Comparison of ENCODE assay signal across 2 cellular contexts in the genomic region with DNA sequence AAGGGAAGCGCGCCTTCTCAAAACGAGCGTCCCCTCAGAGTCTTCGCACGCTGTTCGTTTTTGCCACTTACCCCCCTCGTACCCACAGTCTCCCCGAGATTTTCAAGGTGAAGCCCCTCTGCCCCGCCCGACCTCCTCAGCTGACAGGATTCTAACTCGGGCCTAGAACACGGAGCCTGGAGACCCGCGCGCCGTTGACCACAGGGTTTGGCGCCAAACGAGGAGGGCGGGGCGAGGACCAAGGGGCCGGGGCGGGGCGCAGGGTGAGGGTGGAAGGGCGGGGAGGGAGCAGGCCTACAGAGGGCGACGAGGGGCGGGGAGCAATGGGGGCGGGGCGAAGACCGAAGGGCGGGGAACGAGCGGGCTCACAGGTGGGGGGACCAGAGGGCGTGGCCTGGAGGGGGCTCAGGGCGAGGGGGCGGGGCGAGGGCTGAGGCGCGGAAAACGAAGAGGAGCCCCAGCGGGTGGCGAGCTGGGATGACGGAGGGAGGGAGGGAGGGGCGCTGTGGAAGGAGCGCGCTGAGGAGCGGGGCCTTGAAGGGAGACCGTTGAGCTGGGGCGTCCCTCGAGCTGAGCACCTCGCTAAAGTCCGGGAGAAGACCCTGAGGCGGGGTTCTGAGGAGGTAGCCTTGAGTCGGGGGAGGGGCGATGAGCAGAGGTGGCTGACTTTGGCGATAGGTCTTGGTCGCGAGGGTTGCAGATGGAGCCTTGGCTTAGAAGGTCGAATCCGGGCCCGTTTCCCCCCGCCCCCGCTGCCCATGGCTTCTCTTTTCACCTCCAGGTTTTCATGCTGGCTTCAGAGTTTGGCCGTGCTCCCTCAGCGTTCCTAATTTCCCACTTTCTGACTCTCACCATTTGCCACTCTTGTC.
TF ChIP-seq lines count a peak whose summit lies in the region.

A gene with protein sequence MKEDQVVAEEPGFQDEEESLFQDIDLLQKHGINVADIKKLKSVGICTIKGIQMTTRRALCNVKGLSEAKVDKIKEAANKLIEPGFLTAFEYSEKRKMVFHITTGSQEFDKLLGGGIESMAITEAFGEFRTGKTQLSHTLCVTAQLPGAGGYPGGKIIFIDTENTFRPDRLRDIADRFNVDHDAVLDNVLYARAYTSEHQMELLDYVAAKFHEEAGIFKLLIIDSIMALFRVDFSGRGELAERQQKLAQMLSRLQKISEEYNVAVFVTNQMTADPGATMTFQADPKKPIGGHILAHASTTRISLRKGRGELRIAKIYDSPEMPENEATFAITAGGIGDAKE (minus strand): TSS at position 212 of the 869 bp plus-strand sequence. CDS start 1,927 bp downstream, outside the sequence.

TF ChIP-seq in HEK293, 187 proteins besides CTCF, POLR2A, EP300 and RAD21 (continued from another document and continues in another):
- TF ChIP-seq, protein P1, sequence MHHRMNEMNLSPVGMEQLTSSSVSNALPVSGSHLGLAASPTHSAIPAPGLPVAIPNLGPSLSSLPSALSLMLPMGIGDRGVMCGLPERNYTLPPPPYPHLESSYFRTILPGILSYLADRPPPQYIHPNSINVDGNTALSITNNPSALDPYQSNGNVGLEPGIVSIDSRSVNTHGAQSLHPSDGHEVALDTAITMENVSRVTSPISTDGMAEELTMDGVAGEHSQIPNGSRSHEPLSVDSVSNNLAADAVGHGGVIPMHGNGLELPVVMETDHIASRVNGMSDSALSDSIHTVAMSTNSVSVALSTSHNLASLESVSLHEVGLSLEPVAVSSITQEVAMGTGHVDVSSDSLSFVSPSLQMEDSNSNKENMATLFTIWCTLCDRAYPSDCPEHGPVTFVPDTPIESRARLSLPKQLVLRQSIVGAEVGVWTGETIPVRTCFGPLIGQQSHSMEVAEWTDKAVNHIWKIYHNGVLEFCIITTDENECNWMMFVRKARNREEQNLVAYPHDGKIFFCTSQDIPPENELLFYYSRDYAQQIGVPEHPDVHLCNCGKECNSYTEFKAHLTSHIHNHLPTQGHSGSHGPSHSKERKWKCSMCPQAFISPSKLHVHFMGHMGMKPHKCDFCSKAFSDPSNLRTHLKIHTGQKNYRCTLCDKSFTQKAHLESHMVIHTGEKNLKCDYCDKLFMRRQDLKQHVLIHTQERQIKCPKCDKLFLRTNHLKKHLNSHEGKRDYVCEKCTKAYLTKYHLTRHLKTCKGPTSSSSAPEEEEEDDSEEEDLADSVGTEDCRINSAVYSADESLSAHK (tag by site-specific recombination; IDR thresholded peaks at IDR 0.05), result peak; percentile 39; the same call in 1 of the 2 replicates
- TF ChIP-seq ZSCAN23 (tag by site-specific recombination; IDR thresholded peaks at IDR 0.05) (peak; percentile 58; the same call in 1 of the 2 replicates), ZBTB48 (tag by site-specific recombination; IDR thresholded peaks at IDR 0.05) (peak; percentile 95), ZNF416 (tag by site-specific recombination; IDR thresholded peaks at IDR 0.05) (no peak), ZNF501 (tag by site-specific recombination; IDR thresholded peaks at IDR 0.05) (peak; percentile 63), WT1 (tag by site-specific recombination; IDR thresholded peaks at IDR 0.05) (peak; percentile 40), ZNF324 (tag by site-specific recombination; IDR thresholded peaks at IDR 0.05) (peak; percentile 52; the same call in 1 of the 2 replicates), OSR2 (tag by site-specific recombination; IDR thresholded peaks at IDR 0.05) (no peak), SCRT2 (tag by site-specific recombination; IDR thresholded peaks at IDR 0.05) (peak; percentile 16; the same call in 1 of the 2 replicates), GLIS1 (tag by site-specific recombination; IDR thresholded peaks at IDR 0.05) (peak; percentile 14; the same call in 1 of the 2 replicates)
- TF ChIP-seq, protein P2, sequence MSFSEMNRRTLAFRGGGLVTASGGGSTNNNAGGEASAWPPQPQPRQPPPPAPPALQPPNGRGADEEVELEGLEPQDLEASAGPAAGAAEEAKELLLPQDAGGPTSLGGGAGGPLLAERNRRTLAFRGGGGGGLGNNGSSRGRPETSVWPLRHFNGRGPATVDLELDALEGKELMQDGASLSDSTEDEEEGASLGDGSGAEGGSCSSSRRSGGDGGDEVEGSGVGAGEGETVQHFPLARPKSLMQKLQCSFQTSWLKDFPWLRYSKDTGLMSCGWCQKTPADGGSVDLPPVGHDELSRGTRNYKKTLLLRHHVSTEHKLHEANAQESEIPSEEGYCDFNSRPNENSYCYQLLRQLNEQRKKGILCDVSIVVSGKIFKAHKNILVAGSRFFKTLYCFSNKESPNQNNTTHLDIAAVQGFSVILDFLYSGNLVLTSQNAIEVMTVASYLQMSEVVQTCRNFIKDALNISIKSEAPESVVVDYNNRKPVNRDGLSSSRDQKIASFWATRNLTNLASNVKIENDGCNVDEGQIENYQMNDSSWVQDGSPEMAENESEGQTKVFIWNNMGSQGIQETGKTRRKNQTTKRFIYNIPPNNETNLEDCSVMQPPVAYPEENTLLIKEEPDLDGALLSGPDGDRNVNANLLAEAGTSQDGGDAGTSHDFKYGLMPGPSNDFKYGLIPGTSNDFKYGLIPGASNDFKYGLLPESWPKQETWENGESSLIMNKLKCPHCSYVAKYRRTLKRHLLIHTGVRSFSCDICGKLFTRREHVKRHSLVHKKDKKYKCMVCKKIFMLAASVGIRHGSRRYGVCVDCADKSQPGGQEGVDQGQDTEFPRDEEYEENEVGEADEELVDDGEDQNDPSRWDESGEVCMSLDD (tag by site-specific recombination; IDR thresholded peaks at IDR 0.05), result peak; percentile 59
- TF ChIP-seq, protein P3, sequence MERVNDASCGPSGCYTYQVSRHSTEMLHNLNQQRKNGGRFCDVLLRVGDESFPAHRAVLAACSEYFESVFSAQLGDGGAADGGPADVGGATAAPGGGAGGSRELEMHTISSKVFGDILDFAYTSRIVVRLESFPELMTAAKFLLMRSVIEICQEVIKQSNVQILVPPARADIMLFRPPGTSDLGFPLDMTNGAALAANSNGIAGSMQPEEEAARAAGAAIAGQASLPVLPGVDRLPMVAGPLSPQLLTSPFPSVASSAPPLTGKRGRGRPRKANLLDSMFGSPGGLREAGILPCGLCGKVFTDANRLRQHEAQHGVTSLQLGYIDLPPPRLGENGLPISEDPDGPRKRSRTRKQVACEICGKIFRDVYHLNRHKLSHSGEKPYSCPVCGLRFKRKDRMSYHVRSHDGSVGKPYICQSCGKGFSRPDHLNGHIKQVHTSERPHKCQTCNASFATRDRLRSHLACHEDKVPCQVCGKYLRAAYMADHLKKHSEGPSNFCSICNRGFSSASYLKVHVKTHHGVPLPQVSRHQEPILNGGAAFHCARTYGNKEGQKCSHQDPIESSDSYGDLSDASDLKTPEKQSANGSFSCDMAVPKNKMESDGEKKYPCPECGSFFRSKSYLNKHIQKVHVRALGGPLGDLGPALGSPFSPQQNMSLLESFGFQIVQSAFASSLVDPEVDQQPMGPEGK (tag by site-specific recombination; IDR thresholded peaks at IDR 0.05), result peak; percentile 90

TF ChIP-seq in K562, 482 proteins besides CTCF, POLR2A, EP300 and RAD21 (continued from another document and continues in another):
- TF ChIP-seq EWSR1 (IDR thresholded peaks at IDR 0.05; ENCODE audit: borderline replicate concordance, low read depth, partially characterized antibody), result no peak
- peak; percentile 82 for TF ChIP-seq POLR2G (IDR thresholded peaks at IDR 0.05; ENCODE audit: low read depth, low read length)
- TF ChIP-seq, protein P4, sequence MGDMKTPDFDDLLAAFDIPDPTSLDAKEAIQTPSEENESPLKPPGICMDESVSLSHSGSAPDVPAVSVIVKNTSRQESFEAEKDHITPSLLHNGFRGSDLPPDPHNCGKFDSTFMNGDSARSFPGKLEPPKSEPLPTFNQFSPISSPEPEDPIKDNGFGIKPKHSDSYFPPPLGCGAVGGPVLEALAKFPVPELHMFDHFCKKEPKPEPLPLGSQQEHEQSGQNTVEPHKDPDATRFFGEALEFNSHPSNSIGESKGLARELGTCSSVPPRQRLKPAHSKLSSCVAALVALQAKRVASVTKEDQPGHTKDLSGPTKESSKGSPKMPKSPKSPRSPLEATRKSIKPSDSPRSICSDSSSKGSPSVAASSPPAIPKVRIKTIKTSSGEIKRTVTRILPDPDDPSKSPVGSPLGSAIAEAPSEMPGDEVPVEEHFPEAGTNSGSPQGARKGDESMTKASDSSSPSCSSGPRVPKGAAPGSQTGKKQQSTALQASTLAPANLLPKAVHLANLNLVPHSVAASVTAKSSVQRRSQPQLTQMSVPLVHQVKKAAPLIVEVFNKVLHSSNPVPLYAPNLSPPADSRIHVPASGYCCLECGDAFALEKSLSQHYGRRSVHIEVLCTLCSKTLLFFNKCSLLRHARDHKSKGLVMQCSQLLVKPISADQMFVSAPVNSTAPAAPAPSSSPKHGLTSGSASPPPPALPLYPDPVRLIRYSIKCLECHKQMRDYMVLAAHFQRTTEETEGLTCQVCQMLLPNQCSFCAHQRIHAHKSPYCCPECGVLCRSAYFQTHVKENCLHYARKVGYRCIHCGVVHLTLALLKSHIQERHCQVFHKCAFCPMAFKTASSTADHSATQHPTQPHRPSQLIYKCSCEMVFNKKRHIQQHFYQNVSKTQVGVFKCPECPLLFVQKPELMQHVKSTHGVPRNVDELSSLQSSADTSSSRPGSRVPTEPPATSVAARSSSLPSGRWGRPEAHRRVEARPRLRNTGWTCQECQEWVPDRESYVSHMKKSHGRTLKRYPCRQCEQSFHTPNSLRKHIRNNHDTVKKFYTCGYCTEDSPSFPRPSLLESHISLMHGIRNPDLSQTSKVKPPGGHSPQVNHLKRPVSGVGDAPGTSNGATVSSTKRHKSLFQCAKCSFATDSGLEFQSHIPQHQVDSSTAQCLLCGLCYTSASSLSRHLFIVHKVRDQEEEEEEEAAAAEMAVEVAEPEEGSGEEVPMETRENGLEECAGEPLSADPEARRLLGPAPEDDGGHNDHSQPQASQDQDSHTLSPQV (IDR thresholded peaks at IDR 0.05), result 0 out of 2 replicates have a peak, but pooled peaks have one; percentile 31
- TF ChIP-seq ETV5 (CRISPR knock-in tag; IDR thresholded peaks at IDR 0.05; ENCODE audit: low read depth), result 0 out of 2 replicates have a peak, but pooled peaks have one; percentile 9
- TF ChIP-seq DPF2 (IDR thresholded peaks at IDR 0.05), result no peak
- TF ChIP-seq ZNF324 (CRISPR knock-in tag; IDR thresholded peaks at IDR 0.05), result no peak
- TF ChIP-seq CHD4 (IDR thresholded peaks at IDR 0.05; ENCODE audit: insufficient read depth, insufficient replicate concordance, low read depth, low read length, poor library complexity, severe bottlenecking), result no peak
- TF ChIP-seq L3MBTL2 (IDR thresholded peaks at IDR 0.05), result peak; percentile 45; the same call in 1 of the 2 replicates
- TF ChIP-seq CREM (IDR thresholded peaks at IDR 0.05; ENCODE audit: low read depth), result peak; percentile 82
- no peak for TF ChIP-seq ZNF436 (CRISPR knock-in tag; IDR thresholded peaks at IDR 0.05)
- TF ChIP-seq, protein P5, sequence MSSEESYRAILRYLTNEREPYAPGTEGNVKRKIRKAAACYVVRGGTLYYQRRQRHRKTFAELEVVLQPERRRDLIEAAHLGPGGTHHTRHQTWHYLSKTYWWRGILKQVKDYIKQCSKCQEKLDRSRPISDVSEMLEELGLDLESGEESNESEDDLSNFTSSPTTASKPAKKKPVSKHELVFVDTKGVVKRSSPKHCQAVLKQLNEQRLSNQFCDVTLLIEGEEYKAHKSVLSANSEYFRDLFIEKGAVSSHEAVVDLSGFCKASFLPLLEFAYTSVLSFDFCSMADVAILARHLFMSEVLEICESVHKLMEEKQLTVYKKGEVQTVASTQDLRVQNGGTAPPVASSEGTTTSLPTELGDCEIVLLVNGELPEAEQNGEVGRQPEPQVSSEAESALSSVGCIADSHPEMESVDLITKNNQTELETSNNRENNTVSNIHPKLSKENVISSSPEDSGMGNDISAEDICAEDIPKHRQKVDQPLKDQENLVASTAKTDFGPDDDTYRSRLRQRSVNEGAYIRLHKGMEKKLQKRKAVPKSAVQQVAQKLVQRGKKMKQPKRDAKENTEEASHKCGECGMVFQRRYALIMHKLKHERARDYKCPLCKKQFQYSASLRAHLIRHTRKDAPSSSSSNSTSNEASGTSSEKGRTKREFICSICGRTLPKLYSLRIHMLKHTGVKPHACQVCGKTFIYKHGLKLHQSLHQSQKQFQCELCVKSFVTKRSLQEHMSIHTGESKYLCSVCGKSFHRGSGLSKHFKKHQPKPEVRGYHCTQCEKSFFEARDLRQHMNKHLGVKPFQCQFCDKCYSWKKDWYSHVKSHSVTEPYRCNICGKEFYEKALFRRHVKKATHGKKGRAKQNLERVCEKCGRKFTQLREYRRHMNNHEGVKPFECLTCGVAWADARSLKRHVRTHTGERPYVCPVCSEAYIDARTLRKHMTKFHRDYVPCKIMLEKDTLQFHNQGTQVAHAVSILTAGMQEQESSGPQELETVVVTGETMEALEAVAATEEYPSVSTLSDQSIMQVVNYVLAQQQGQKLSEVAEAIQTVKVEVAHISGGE (CRISPR knock-in tag; IDR thresholded peaks at IDR 0.05), result 0 out of 6 replicates have a peak, but pooled peaks of 1 of the 3 experiments have one; percentile 45
- 0 out of 2 replicates have a peak, but pooled peaks have one; percentile 28 for TF ChIP-seq LARP7 (IDR thresholded peaks at IDR 0.05)
- TF ChIP-seq SRSF9 (IDR thresholded peaks at IDR 0.05; ENCODE audit: borderline replicate concordance, low read depth, low read length), result no peak
- no peak for TF ChIP-seq XRCC3 (IDR thresholded peaks at IDR 0.05)
- TF ChIP-seq ZNF263 (CRISPR knock-in tag; IDR thresholded peaks at IDR 0.05; ENCODE audit: borderline replicate concordance), result peak; percentile 94
- TF ChIP-seq NFRKB (IDR thresholded peaks at IDR 0.05; ENCODE audit: low read depth), result 0 out of 2 replicates have a peak, but pooled peaks have one; percentile 62
- TF ChIP-seq GATAD2B (IDR thresholded peaks at IDR 0.05; ENCODE audit: borderline replicate concordance), result peak; percentile 36; the same call in 1 of the 2 replicates
- TF ChIP-seq, protein P6, sequence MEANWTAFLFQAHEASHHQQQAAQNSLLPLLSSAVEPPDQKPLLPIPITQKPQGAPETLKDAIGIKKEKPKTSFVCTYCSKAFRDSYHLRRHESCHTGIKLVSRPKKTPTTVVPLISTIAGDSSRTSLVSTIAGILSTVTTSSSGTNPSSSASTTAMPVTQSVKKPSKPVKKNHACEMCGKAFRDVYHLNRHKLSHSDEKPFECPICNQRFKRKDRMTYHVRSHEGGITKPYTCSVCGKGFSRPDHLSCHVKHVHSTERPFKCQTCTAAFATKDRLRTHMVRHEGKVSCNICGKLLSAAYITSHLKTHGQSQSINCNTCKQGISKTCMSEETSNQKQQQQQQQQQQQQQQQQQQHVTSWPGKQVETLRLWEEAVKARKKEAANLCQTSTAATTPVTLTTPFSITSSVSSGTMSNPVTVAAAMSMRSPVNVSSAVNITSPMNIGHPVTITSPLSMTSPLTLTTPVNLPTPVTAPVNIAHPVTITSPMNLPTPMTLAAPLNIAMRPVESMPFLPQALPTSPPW (CRISPR knock-in tag; IDR thresholded peaks at IDR 0.05), result peak; percentile 93
- TF ChIP-seq ZFX (CRISPR knock-in tag; IDR thresholded peaks at IDR 0.05), result peak; percentile 81
